In the genomic region with DNA sequence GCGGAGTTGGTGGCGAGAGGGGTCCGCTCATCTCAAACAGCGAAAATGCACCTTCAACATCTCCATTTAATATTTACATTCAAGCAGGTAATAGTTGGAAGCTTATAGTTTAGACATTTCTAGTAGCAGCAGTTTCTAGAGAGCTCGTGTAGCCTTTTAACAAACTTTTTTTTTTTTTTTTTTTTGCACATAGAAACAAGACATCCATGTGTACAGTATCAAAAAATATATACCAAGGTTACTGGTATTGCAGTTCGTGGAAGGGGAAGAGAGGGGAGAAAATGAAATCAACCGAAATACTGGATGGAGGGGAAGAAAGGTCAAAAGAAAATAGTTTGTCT, we compare ENCODE assay signal across 2 cellular contexts.
TF ChIP-seq lines count a peak whose summit lies in the region.

No MANE protein-coding gene starts in this region.

TF ChIP-seq in GM23338, 12 proteins besides CTCF, POLR2A, EP300 and RAD21:
- TF ChIP-seq, protein P1, sequence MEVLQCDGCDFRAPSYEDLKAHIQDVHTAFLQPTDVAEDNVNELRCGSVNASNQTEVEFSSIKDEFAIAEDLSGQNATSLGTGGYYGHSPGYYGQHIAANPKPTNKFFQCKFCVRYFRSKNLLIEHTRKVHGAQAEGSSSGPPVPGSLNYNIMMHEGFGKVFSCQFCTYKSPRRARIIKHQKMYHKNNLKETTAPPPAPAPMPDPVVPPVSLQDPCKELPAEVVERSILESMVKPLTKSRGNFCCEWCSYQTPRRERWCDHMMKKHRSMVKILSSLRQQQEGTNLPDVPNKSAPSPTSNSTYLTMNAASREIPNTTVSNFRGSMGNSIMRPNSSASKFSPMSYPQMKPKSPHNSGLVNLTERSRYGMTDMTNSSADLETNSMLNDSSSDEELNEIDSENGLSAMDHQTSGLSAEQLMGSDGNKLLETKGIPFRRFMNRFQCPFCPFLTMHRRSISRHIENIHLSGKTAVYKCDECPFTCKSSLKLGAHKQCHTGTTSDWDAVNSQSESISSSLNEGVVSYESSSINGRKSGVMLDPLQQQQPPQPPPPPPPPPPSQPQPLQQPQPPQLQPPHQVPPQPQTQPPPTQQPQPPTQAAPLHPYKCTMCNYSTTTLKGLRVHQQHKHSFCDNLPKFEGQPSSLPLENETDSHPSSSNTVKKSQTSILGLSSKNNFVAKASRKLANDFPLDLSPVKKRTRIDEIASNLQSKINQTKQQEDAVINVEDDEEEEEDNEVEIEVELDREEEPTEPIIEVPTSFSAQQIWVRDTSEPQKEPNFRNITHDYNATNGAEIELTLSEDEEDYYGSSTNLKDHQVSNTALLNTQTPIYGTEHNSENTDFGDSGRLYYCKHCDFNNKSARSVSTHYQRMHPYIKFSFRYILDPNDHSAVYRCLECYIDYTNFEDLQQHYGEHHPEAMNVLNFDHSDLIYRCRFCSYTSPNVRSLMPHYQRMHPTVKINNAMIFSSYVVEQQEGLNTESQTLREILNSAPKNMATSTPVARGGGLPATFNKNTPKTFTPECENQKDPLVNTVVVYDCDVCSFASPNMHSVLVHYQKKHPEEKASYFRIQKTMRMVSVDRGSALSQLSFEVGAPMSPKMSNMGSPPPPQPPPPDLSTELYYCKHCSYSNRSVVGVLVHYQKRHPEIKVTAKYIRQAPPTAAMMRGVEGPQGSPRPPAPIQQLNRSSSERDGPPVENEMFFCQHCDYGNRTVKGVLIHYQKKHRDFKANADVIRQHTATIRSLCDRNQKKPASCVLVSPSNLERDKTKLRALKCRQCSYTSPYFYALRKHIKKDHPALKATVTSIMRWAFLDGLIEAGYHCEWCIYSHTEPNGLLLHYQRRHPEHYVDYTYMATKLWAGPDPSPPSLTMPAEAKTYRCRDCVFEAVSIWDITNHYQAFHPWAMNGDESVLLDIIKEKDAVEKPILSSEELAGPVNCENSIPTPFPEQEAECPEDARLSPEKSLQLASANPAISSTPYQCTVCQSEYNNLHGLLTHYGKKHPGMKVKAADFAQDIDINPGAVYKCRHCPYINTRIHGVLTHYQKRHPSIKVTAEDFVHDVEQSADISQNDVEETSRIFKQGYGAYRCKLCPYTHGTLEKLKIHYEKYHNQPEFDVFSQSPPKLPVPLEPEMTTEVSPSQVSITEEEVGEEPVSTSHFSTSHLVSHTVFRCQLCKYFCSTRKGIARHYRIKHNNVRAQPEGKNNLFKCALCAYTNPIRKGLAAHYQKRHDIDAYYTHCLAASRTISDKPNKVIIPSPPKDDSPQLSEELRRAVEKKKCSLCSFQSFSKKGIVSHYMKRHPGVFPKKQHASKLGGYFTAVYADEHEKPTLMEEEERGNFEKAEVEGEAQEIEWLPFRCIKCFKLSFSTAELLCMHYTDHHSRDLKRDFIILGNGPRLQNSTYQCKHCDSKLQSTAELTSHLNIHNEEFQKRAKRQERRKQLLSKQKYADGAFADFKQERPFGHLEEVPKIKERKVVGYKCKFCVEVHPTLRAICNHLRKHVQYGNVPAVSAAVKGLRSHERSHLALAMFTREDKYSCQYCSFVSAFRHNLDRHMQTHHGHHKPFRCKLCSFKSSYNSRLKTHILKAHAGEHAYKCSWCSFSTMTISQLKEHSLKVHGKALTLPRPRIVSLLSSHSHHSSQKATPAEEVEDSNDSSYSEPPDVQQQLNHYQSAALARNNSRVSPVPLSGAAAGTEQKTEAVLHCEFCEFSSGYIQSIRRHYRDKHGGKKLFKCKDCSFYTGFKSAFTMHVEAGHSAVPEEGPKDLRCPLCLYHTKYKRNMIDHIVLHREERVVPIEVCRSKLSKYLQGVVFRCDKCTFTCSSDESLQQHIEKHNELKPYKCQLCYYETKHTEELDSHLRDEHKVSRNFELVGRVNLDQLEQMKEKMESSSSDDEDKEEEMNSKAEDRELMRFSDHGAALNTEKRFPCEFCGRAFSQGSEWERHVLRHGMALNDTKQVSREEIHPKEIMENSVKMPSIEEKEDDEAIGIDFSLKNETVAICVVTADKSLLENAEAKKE (CRISPR knock-in tag; IDR thresholded peaks at IDR 0.05): no peak
- no peak for TF ChIP-seq JUNB (IDR thresholded peaks at IDR 0.05; ENCODE audit: unreplicated experiment)
- TF ChIP-seq, protein P2, sequence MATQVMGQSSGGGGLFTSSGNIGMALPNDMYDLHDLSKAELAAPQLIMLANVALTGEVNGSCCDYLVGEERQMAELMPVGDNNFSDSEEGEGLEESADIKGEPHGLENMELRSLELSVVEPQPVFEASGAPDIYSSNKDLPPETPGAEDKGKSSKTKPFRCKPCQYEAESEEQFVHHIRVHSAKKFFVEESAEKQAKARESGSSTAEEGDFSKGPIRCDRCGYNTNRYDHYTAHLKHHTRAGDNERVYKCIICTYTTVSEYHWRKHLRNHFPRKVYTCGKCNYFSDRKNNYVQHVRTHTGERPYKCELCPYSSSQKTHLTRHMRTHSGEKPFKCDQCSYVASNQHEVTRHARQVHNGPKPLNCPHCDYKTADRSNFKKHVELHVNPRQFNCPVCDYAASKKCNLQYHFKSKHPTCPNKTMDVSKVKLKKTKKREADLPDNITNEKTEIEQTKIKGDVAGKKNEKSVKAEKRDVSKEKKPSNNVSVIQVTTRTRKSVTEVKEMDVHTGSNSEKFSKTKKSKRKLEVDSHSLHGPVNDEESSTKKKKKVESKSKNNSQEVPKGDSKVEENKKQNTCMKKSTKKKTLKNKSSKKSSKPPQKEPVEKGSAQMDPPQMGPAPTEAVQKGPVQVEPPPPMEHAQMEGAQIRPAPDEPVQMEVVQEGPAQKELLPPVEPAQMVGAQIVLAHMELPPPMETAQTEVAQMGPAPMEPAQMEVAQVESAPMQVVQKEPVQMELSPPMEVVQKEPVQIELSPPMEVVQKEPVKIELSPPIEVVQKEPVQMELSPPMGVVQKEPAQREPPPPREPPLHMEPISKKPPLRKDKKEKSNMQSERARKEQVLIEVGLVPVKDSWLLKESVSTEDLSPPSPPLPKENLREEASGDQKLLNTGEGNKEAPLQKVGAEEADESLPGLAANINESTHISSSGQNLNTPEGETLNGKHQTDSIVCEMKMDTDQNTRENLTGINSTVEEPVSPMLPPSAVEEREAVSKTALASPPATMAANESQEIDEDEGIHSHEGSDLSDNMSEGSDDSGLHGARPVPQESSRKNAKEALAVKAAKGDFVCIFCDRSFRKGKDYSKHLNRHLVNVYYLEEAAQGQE (IDR thresholded peaks at IDR 0.05; ENCODE audit: unreplicated experiment): no peak
- no peak for TF ChIP-seq STAT1 (IDR thresholded peaks at IDR 0.05; ENCODE audit: unreplicated experiment)
- TF ChIP-seq EZH2 (IDR thresholded peaks at IDR 0.05; ENCODE audit: low read depth, unreplicated experiment): peak; percentile 84

TF ChIP-seq in K562, 482 proteins besides CTCF, POLR2A, EP300 and RAD21 (continues in another document):
- TF ChIP-seq CREB1 (IDR thresholded peaks at IDR 0.05): 0 out of 2 replicates have a peak, but pooled peaks have one; percentile 2
- TF ChIP-seq CREB1 (CRISPR knock-in tag; IDR thresholded peaks at IDR 0.05): no peak
- TF ChIP-seq, protein P3, sequence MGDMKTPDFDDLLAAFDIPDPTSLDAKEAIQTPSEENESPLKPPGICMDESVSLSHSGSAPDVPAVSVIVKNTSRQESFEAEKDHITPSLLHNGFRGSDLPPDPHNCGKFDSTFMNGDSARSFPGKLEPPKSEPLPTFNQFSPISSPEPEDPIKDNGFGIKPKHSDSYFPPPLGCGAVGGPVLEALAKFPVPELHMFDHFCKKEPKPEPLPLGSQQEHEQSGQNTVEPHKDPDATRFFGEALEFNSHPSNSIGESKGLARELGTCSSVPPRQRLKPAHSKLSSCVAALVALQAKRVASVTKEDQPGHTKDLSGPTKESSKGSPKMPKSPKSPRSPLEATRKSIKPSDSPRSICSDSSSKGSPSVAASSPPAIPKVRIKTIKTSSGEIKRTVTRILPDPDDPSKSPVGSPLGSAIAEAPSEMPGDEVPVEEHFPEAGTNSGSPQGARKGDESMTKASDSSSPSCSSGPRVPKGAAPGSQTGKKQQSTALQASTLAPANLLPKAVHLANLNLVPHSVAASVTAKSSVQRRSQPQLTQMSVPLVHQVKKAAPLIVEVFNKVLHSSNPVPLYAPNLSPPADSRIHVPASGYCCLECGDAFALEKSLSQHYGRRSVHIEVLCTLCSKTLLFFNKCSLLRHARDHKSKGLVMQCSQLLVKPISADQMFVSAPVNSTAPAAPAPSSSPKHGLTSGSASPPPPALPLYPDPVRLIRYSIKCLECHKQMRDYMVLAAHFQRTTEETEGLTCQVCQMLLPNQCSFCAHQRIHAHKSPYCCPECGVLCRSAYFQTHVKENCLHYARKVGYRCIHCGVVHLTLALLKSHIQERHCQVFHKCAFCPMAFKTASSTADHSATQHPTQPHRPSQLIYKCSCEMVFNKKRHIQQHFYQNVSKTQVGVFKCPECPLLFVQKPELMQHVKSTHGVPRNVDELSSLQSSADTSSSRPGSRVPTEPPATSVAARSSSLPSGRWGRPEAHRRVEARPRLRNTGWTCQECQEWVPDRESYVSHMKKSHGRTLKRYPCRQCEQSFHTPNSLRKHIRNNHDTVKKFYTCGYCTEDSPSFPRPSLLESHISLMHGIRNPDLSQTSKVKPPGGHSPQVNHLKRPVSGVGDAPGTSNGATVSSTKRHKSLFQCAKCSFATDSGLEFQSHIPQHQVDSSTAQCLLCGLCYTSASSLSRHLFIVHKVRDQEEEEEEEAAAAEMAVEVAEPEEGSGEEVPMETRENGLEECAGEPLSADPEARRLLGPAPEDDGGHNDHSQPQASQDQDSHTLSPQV (IDR thresholded peaks at IDR 0.05): 0 out of 2 replicates have a peak, but pooled peaks have one; percentile 7
- TF ChIP-seq HDAC3 (IDR thresholded peaks at IDR 0.05; ENCODE audit: borderline replicate concordance, partially characterized antibody): peak; percentile 40
- TF ChIP-seq, protein P4, sequence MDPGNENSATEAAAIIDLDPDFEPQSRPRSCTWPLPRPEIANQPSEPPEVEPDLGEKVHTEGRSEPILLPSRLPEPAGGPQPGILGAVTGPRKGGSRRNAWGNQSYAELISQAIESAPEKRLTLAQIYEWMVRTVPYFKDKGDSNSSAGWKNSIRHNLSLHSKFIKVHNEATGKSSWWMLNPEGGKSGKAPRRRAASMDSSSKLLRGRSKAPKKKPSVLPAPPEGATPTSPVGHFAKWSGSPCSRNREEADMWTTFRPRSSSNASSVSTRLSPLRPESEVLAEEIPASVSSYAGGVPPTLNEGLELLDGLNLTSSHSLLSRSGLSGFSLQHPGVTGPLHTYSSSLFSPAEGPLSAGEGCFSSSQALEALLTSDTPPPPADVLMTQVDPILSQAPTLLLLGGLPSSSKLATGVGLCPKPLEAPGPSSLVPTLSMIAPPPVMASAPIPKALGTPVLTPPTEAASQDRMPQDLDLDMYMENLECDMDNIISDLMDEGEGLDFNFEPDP (CRISPR knock-in tag; IDR thresholded peaks at IDR 0.05): no peak
- TF ChIP-seq EP400 (IDR thresholded peaks at IDR 0.05): 0 out of 2 replicates have a peak, but pooled peaks have one; percentile 2
- no peak for TF ChIP-seq SNIP1 (IDR thresholded peaks at IDR 0.05; ENCODE audit: low read depth)
- TF ChIP-seq NR2C1 (IDR thresholded peaks at IDR 0.05): no peak
- TF ChIP-seq NR2C1 (tag; IDR thresholded peaks at IDR 0.05): 0 out of 2 replicates have a peak, but pooled peaks have one; percentile 5
- TF ChIP-seq, protein P5, sequence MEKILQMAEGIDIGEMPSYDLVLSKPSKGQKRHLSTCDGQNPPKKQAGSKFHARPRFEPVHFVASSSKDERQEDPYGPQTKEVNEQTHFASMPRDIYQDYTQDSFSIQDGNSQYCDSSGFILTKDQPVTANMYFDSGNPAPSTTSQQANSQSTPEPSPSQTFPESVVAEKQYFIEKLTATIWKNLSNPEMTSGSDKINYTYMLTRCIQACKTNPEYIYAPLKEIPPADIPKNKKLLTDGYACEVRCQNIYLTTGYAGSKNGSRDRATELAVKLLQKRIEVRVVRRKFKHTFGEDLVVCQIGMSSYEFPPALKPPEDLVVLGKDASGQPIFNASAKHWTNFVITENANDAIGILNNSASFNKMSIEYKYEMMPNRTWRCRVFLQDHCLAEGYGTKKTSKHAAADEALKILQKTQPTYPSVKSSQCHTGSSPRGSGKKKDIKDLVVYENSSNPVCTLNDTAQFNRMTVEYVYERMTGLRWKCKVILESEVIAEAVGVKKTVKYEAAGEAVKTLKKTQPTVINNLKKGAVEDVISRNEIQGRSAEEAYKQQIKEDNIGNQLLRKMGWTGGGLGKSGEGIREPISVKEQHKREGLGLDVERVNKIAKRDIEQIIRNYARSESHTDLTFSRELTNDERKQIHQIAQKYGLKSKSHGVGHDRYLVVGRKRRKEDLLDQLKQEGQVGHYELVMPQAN (IDR thresholded peaks at IDR 0.05; ENCODE audit: borderline replicate concordance): no peak
- TF ChIP-seq FOXK2 (conservative IDR thresholded peaks at IDR 0.05 in 1 of 2, IDR thresholded peaks at IDR 0.05 in 1 of 2; ENCODE audit: low read depth in 2 of 2): 0 out of 4 replicates have a peak, but pooled peaks of 1 of the 2 experiments have one; percentile 31
- no peak for TF ChIP-seq ZNF263 (CRISPR knock-in tag; IDR thresholded peaks at IDR 0.05; ENCODE audit: borderline replicate concordance)
- TF ChIP-seq, protein P6, sequence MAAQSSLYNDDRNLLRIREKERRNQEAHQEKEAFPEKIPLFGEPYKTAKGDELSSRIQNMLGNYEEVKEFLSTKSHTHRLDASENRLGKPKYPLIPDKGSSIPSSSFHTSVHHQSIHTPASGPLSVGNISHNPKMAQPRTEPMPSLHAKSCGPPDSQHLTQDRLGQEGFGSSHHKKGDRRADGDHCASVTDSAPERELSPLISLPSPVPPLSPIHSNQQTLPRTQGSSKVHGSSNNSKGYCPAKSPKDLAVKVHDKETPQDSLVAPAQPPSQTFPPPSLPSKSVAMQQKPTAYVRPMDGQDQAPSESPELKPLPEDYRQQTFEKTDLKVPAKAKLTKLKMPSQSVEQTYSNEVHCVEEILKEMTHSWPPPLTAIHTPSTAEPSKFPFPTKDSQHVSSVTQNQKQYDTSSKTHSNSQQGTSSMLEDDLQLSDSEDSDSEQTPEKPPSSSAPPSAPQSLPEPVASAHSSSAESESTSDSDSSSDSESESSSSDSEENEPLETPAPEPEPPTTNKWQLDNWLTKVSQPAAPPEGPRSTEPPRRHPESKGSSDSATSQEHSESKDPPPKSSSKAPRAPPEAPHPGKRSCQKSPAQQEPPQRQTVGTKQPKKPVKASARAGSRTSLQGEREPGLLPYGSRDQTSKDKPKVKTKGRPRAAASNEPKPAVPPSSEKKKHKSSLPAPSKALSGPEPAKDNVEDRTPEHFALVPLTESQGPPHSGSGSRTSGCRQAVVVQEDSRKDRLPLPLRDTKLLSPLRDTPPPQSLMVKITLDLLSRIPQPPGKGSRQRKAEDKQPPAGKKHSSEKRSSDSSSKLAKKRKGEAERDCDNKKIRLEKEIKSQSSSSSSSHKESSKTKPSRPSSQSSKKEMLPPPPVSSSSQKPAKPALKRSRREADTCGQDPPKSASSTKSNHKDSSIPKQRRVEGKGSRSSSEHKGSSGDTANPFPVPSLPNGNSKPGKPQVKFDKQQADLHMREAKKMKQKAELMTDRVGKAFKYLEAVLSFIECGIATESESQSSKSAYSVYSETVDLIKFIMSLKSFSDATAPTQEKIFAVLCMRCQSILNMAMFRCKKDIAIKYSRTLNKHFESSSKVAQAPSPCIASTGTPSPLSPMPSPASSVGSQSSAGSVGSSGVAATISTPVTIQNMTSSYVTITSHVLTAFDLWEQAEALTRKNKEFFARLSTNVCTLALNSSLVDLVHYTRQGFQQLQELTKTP (IDR thresholded peaks at IDR 0.05; ENCODE audit: low read depth in 1 of 2, partially characterized antibody in 2 of 2): peak in 1 of 2 experiments; percentile 13
- peak in 1 of 2 experiments; percentile 61; a peak in 3 of 4 replicates for TF ChIP-seq NRF1 (conservative IDR thresholded peaks at IDR 0.05 in 1 of 2, IDR thresholded peaks at IDR 0.05 in 1 of 2)
